In the genomic region with DNA sequence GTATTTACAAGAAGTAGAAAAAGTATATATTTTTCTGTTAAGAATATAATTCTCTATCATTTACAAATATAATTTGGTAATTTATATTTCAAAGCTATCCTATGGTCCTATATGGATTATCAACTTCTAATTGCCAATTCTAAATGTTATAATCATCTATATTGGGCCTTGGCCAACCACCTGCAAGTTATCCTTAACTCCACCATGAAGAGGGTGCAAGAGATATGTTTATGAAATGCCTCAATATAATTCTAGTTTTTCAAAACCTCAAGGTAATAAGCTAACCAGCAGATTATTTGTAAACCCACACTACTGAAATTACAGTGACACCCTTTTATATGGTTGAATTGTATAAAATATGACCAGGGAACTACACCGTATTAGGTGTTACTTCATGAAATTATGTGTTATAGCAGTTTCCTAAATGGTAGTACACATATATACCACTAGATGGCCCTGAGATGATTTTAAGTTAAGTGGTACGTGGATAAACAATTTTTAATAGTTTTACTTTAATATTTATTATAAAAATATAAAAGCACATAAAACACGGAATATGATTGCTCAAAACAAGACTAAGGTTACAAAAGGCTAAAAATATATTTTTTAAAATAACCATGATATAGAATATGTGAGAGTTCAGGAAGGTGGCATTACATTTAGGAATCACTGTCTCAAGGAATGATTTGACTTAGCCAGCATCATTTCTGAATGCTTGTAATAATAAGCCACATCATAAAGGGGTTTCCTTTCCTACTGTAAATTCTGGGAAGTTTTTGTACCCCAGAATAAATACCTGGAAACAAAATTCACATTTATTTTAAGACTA, we compare ENCODE assay signal across 8 cellular contexts. TPM values are rescaled to one million over a fixed set of nuclear protein-coding genes. Genes with fewer than 3 reads are reported as not detected.
A peak's percentile ranks its signal among the peaks of the same experiment; 100 is the strongest.
DNase-seq lines count a peak whose midpoint lies in the region; ATAC-seq and TF ChIP-seq lines count a peak whose summit lies in the region.

No MANE protein-coding gene starts in this region.

- H3K4me3 ChIP-seq in RWPE2 (ENCODE audit: severe bottlenecking), result no peak overlapping the region
- H3K4me3 ChIP-seq in fibroblast of pulmonary artery (replicated peaks; ENCODE audit: low read depth, low read length), result no peak overlapping the region
- no peak overlapping the region for H3K4me3 ChIP-seq in sigmoid colon

- H3K9me3 ChIP-seq in RWPE2 (ENCODE audit: severe bottlenecking) (no peaks in the 10 kb centered on the region), sigmoid colon (no peaks in the 10 kb centered on the region)

- TF ChIP-seq EP300 in sigmoid colon (IDR thresholded peaks at IDR 0.05), result no peak

- H3K4me1 ChIP-seq in RWPE2 (ENCODE audit: insufficient read depth, poor library complexity, severe bottlenecking) (no peaks in the 10 kb centered on the region), sigmoid colon (no peaks in the 10 kb centered on the region)

- TF ChIP-seq CTCF in C4-2B (conservative IDR thresholded peaks at IDR 0.05) (peak; percentile 74), RWPE2 (IDR thresholded peaks at IDR 0.05; ENCODE audit: poor library complexity, severe bottlenecking) (peak; percentile 88), fibroblast of pulmonary artery (IDR thresholded peaks at IDR 0.05; ENCODE audit: low read length, missing control alignments) (peak; percentile 61), sigmoid colon (IDR thresholded peaks at IDR 0.05) (peak; percentile 17 to 77 (median 51))

- no peak for DNase-seq in RWPE2 (ENCODE audit: low spot score)
- DNase-seq in fibroblast of pulmonary artery (ENCODE audit: low read depth), result peak; percentile 59
- DNase-seq in sigmoid colon, result no peak
- no peak for DNase-seq in activated effector memory CD4-positive, alpha-beta T cell treated with Interleukin-2 at 50 U/mL for 16 hours
- DNase-seq in GM19240 (ENCODE audit: insufficient read length, low spot score), result no peak

- TF ChIP-seq POLR2A in sigmoid colon (IDR thresholded peaks at IDR 0.05), result no peak

- H3K27me3 ChIP-seq in RWPE2 (ENCODE audit: insufficient read depth, poor library complexity, severe bottlenecking) (no peaks in the 10 kb centered on the region), sigmoid colon (no peaks in the 10 kb centered on the region)

- WGBS in sigmoid colon, 2 donors, result 6 to 16% methylated on average over 3 of the region's 3 CpGs

- intact Hi-C loops in sigmoid colon (cut with DNase I), result no loop called here

- peak; percentile 86 for ATAC-seq in GM18867 (IDR thresholded peaks at IDR 0.05; ENCODE audit: unreplicated experiment)
- peak; percentile 88 for ATAC-seq in HG03280 (IDR thresholded peaks at IDR 0.05; ENCODE audit: unreplicated experiment)
- ATAC-seq in RWPE2 (ENCODE audit: low read depth), result peak; percentile 76

- H3K36me3 ChIP-seq in RWPE2 (ENCODE audit: low read depth) (peaks cover 45% of the 10 kb centered on the region), sigmoid colon (peaks cover 0 to 27% (median 0%) of the 10 kb centered on the region in 4 donors)

- H3K27ac ChIP-seq in C4-2B (no peak overlapping the region), RWPE2 (ENCODE audit: poor library complexity, severe bottlenecking) (no peak overlapping the region), sigmoid colon (no peak overlapping the region)

RNA-seq across cellular contexts. Expression of a gene that starts 9.8 kb away (rescaled TPM):
- 100 to 1,000 TPM; 135 to 253 (median 150) TPM for total RNA-seq in sigmoid colon
- 10 to 100 TPM in 2 of 3 donors, 1 to 10 TPM in 1; 9.5 to 46.3 (median 18.0) TPM for polyA plus RNA-seq in sigmoid colon

RNA-seq across cellular contexts. Expression of a gene that starts 40.9 kb away (rescaled TPM):
- 1 to 10 TPM; 3.0 to 7.9 (median 7.4) TPM for total RNA-seq in sigmoid colon
- 10 to 100 TPM; 10.5 to 13.2 (median 12.6) TPM for polyA plus RNA-seq in sigmoid colon
